In the genomic region with DNA sequence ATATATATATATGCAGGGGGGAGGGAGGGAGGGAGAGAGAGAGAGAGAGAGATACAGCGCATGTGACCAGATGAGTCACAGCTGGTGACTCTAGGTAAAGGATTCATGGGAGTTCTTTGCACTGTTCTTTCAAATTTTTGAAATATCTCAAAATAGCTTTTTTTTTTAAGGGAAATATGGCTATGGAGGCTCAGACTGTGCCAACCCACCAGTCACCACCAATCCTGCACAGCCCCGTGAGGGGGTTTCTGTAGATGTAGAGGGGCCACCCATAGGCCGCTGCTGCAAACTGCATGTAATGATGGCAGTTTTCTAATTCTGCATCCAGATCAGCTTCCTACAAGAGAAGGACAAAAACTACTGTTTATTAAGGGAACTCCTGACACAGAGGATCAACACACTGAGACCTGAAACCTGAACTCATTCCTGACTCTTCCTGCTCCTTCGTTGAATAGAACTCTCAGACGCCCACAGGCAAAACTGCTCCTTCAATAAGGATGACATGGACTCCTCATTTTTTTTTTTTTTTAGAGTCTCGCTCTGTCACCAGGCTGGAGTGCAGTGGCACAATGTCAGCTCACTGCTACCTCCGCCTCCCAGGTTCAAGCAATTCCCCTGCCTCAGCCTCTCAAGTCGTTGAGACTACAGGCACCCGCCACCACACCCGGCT, we compare ENCODE assay signal across 1 cellular context.
A peak's percentile ranks its signal among the peaks of the same experiment; 100 is the strongest.
TF ChIP-seq lines count a peak whose summit lies in the region.

No MANE protein-coding gene starts in this region.

TF ChIP-seq in K562, 482 proteins besides CTCF, POLR2A, EP300 and RAD21:
- no peak for TF ChIP-seq TARDBP (IDR thresholded peaks at IDR 0.05)
- TF ChIP-seq JUND (IDR thresholded peaks at IDR 0.05; ENCODE audit: borderline replicate concordance, low read depth, low read length): peak; percentile 88; the same call in 1 of the 2 replicates
- peak; percentile 57; the same call in 2 of the 3 replicates for TF ChIP-seq JUND (tag; IDR thresholded peaks at IDR 0.05; ENCODE audit: borderline replicate concordance, low read depth, low read length)
- TF ChIP-seq XRCC4 (IDR thresholded peaks at IDR 0.05; ENCODE audit: extremely low read depth, insufficient read depth, insufficient read length): no peak
- TF ChIP-seq, protein P1, sequence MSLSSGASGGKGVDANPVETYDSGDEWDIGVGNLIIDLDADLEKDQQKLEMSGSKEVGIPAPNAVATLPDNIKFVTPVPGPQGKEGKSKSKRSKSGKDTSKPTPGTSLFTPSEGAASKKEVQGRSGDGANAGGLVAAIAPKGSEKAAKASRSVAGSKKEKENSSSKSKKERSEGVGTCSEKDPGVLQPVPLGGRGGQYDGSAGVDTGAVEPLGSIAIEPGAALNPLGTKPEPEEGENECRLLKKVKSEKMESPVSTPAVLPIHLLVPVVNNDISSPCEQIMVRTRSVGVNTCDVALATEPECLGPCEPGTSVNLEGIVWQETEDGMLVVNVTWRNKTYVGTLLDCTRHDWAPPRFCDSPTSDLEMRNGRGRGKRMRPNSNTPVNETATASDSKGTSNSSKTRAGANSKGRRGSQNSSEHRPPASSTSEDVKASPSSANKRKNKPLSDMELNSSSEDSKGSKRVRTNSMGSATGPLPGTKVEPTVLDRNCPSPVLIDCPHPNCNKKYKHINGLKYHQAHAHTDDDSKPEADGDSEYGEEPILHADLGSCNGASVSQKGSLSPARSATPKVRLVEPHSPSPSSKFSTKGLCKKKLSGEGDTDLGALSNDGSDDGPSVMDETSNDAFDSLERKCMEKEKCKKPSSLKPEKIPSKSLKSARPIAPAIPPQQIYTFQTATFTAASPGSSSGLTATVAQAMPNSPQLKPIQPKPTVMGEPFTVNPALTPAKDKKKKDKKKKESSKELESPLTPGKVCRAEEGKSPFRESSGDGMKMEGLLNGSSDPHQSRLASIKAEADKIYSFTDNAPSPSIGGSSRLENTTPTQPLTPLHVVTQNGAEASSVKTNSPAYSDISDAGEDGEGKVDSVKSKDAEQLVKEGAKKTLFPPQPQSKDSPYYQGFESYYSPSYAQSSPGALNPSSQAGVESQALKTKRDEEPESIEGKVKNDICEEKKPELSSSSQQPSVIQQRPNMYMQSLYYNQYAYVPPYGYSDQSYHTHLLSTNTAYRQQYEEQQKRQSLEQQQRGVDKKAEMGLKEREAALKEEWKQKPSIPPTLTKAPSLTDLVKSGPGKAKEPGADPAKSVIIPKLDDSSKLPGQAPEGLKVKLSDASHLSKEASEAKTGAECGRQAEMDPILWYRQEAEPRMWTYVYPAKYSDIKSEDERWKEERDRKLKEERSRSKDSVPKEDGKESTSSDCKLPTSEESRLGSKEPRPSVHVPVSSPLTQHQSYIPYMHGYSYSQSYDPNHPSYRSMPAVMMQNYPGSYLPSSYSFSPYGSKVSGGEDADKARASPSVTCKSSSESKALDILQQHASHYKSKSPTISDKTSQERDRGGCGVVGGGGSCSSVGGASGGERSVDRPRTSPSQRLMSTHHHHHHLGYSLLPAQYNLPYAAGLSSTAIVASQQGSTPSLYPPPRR (CRISPR knock-in tag; IDR thresholded peaks at IDR 0.05; ENCODE audit: borderline replicate concordance): no peak
- TF ChIP-seq EGR1 (conservative IDR thresholded peaks at IDR 0.05): no peak
- TF ChIP-seq FOSL1 (tag; conservative IDR thresholded peaks at IDR 0.05): peak; percentile 89
- TF ChIP-seq FOS (IDR thresholded peaks at IDR 0.05; ENCODE audit: extremely low read depth, insufficient read length): peak; percentile 25
- TF ChIP-seq, protein P2, sequence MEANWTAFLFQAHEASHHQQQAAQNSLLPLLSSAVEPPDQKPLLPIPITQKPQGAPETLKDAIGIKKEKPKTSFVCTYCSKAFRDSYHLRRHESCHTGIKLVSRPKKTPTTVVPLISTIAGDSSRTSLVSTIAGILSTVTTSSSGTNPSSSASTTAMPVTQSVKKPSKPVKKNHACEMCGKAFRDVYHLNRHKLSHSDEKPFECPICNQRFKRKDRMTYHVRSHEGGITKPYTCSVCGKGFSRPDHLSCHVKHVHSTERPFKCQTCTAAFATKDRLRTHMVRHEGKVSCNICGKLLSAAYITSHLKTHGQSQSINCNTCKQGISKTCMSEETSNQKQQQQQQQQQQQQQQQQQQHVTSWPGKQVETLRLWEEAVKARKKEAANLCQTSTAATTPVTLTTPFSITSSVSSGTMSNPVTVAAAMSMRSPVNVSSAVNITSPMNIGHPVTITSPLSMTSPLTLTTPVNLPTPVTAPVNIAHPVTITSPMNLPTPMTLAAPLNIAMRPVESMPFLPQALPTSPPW (CRISPR knock-in tag; IDR thresholded peaks at IDR 0.05): peak; percentile 57; the same call in 1 of the 2 replicates
- TF ChIP-seq, protein P3, sequence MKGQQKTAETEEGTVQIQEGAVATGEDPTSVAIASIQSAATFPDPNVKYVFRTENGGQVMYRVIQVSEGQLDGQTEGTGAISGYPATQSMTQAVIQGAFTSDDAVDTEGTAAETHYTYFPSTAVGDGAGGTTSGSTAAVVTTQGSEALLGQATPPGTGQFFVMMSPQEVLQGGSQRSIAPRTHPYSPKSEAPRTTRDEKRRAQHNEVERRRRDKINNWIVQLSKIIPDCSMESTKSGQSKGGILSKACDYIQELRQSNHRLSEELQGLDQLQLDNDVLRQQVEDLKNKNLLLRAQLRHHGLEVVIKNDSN (CRISPR knock-in tag; IDR thresholded peaks at IDR 0.05): peak; percentile 20; the same call in 1 of the 2 replicates
- TF ChIP-seq, protein P4, sequence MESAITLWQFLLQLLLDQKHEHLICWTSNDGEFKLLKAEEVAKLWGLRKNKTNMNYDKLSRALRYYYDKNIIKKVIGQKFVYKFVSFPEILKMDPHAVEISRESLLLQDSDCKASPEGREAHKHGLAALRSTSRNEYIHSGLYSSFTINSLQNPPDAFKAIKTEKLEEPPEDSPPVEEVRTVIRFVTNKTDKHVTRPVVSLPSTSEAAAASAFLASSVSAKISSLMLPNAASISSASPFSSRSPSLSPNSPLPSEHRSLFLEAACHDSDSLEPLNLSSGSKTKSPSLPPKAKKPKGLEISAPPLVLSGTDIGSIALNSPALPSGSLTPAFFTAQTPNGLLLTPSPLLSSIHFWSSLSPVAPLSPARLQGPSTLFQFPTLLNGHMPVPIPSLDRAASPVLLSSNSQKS (CRISPR knock-in tag; IDR thresholded peaks at IDR 0.05): no peak
- TF ChIP-seq, protein P5, sequence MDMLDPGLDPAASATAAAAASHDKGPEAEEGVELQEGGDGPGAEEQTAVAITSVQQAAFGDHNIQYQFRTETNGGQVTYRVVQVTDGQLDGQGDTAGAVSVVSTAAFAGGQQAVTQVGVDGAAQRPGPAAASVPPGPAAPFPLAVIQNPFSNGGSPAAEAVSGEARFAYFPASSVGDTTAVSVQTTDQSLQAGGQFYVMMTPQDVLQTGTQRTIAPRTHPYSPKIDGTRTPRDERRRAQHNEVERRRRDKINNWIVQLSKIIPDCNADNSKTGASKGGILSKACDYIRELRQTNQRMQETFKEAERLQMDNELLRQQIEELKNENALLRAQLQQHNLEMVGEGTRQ (CRISPR knock-in tag; IDR thresholded peaks at IDR 0.05): peak; percentile 50; the same call in 1 of the 2 replicates
- TF ChIP-seq ZNF217 (CRISPR knock-in tag; IDR thresholded peaks at IDR 0.05): no peak
- no peak for TF ChIP-seq PYGO2 (tag; IDR thresholded peaks at IDR 0.05)
- no peak for TF ChIP-seq CEBPB (tag; IDR thresholded peaks at IDR 0.05)
- no peak for TF ChIP-seq NR2F6 (CRISPR knock-in tag; IDR thresholded peaks at IDR 0.05)
- TF ChIP-seq, protein P6, sequence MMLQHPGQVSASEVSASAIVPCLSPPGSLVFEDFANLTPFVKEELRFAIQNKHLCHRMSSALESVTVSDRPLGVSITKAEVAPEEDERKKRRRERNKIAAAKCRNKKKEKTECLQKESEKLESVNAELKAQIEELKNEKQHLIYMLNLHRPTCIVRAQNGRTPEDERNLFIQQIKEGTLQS (IDR thresholded peaks at IDR 0.05): peak; percentile 53
- TF ChIP-seq, protein P6 (CRISPR knock-in tag; conservative IDR thresholded peaks at IDR 0.05): no peak
- TF ChIP-seq, protein P7, sequence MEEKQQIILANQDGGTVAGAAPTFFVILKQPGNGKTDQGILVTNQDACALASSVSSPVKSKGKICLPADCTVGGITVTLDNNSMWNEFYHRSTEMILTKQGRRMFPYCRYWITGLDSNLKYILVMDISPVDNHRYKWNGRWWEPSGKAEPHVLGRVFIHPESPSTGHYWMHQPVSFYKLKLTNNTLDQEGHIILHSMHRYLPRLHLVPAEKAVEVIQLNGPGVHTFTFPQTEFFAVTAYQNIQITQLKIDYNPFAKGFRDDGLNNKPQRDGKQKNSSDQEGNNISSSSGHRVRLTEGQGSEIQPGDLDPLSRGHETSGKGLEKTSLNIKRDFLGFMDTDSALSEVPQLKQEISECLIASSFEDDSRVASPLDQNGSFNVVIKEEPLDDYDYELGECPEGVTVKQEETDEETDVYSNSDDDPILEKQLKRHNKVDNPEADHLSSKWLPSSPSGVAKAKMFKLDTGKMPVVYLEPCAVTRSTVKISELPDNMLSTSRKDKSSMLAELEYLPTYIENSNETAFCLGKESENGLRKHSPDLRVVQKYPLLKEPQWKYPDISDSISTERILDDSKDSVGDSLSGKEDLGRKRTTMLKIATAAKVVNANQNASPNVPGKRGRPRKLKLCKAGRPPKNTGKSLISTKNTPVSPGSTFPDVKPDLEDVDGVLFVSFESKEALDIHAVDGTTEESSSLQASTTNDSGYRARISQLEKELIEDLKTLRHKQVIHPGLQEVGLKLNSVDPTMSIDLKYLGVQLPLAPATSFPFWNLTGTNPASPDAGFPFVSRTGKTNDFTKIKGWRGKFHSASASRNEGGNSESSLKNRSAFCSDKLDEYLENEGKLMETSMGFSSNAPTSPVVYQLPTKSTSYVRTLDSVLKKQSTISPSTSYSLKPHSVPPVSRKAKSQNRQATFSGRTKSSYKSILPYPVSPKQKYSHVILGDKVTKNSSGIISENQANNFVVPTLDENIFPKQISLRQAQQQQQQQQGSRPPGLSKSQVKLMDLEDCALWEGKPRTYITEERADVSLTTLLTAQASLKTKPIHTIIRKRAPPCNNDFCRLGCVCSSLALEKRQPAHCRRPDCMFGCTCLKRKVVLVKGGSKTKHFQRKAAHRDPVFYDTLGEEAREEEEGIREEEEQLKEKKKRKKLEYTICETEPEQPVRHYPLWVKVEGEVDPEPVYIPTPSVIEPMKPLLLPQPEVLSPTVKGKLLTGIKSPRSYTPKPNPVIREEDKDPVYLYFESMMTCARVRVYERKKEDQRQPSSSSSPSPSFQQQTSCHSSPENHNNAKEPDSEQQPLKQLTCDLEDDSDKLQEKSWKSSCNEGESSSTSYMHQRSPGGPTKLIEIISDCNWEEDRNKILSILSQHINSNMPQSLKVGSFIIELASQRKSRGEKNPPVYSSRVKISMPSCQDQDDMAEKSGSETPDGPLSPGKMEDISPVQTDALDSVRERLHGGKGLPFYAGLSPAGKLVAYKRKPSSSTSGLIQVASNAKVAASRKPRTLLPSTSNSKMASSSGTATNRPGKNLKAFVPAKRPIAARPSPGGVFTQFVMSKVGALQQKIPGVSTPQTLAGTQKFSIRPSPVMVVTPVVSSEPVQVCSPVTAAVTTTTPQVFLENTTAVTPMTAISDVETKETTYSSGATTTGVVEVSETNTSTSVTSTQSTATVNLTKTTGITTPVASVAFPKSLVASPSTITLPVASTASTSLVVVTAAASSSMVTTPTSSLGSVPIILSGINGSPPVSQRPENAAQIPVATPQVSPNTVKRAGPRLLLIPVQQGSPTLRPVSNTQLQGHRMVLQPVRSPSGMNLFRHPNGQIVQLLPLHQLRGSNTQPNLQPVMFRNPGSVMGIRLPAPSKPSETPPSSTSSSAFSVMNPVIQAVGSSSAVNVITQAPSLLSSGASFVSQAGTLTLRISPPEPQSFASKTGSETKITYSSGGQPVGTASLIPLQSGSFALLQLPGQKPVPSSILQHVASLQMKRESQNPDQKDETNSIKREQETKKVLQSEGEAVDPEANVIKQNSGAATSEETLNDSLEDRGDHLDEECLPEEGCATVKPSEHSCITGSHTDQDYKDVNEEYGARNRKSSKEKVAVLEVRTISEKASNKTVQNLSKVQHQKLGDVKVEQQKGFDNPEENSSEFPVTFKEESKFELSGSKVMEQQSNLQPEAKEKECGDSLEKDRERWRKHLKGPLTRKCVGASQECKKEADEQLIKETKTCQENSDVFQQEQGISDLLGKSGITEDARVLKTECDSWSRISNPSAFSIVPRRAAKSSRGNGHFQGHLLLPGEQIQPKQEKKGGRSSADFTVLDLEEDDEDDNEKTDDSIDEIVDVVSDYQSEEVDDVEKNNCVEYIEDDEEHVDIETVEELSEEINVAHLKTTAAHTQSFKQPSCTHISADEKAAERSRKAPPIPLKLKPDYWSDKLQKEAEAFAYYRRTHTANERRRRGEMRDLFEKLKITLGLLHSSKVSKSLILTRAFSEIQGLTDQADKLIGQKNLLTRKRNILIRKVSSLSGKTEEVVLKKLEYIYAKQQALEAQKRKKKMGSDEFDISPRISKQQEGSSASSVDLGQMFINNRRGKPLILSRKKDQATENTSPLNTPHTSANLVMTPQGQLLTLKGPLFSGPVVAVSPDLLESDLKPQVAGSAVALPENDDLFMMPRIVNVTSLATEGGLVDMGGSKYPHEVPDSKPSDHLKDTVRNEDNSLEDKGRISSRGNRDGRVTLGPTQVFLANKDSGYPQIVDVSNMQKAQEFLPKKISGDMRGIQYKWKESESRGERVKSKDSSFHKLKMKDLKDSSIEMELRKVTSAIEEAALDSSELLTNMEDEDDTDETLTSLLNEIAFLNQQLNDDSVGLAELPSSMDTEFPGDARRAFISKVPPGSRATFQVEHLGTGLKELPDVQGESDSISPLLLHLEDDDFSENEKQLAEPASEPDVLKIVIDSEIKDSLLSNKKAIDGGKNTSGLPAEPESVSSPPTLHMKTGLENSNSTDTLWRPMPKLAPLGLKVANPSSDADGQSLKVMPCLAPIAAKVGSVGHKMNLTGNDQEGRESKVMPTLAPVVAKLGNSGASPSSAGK (IDR thresholded peaks at IDR 0.05): no peak
- TF ChIP-seq, protein P8, sequence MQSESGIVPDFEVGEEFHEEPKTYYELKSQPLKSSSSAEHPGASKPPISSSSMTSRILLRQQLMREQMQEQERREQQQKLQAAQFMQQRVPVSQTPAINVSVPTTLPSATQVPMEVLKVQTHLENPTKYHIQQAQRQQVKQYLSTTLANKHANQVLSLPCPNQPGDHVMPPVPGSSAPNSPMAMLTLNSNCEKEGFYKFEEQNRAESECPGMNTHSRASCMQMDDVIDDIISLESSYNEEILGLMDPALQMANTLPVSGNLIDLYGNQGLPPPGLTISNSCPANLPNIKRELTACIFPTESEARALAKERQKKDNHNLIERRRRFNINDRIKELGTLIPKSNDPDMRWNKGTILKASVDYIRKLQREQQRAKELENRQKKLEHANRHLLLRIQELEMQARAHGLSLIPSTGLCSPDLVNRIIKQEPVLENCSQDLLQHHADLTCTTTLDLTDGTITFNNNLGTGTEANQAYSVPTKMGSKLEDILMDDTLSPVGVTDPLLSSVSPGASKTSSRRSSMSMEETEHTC (IDR thresholded peaks at IDR 0.05): peak; percentile 55; the same call in 1 of the 2 replicates
